ENCODE assay signal across 25 cellular contexts in the genomic region with DNA sequence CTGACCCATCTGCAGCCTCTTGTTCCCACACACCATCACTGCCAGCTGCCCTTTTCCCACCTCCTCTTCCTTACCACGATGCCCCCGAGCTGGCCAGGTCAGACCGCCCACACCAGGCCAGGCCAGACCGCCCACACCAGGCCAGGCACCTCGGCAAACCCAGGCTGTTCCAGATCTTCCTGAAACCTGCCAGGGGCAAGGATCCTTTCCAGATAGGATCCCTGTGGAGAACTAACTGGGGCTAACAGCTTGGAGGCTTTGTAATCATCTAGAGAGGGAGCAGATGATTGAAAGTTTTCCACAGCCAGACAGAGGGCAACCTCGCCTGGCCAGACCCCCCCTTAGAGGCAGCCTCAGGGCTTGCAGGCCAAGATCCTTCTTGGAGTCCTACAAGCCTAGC.
DNase-seq lines count a peak whose midpoint lies in the region; ATAC-seq and TF ChIP-seq lines count a peak whose summit lies in the region.
"Had no signal": no experiment of that assay in that cellular context is flagged by ENCODE, and none has a peak within 500 bp of the region (broad histone marks: within the 10 kb centered on the region; RNA-seq: fewer than 3 reads in every experiment).

No MANE protein-coding gene starts in this region.

- no peak overlapping the region for H2AFZ ChIP-seq in SK-N-SH (ENCODE audit: low read depth)
- H2AFZ ChIP-seq in neural progenitor cell (replicated peaks), result no peak overlapping the region

- no peak; the same call in none of the 2 replicates for TF ChIP-seq RAD21 in SK-N-SH (IDR thresholded peaks at IDR 0.05; ENCODE audit: low read length)

- no peaks in the 10 kb centered on the region for H3F3A ChIP-seq in SK-N-SH (replicated peaks; ENCODE audit: insufficient read depth)
- no peaks in the 10 kb centered on the region for H3F3A ChIP-seq in neural progenitor cell (ENCODE audit: low read depth)

- H3K4me1 ChIP-seq in SK-N-SH (ENCODE audit: control insufficient read depth in 1 of 2, insufficient read depth in 2 of 2, low read depth in 1 of 2, low read length in 1 of 2) (peaks cover 0 to 44% of the 10 kb centered on the region in 2 experiments; a peak in 2 of 4 replicates), esophagus muscularis mucosa (no peaks in the 10 kb centered on the region), vagina (no peaks in the 10 kb centered on the region), neural progenitor cell (no peaks in the 10 kb centered on the region)
- H3K4me1 ChIP-seq: BLaER1 treated with 17β-estradiol and CSF1 and Interleukin-3, amounts not matched to agents 10 nM and 100 nM; Caco-2 had no signal

- no peak overlapping the region for H3K27ac Mint-ChIP-seq in neural progenitor cell
- H3K27ac Mint-ChIP-seq: CD4-positive, alpha-beta memory T cell had no signal

- no peak for ATAC-seq in HG02642 (IDR thresholded peaks at IDR 0.05; ENCODE audit: poor library complexity, unreplicated experiment)

- TF ChIP-seq EP300 in SK-N-SH (IDR thresholded peaks at IDR 0.05; ENCODE audit: borderline replicate concordance in 1 of 2, low read depth in 1 of 2, low read length in 1 of 2) (peak in 1 of 2 experiments; percentile 87; a peak in 2 of 4 replicates), esophagus muscularis mucosa (IDR thresholded peaks at IDR 0.05) (no peak)

- intact Hi-C loops in esophagus muscularis mucosa (cut with DNase I) (no loop called here), vagina (cut with DNase I) (no loop called here)

- H3K4me1 Mint-ChIP-seq in neural progenitor cell, result peaks cover 19% of the 10 kb centered on the region
- H3K4me1 Mint-ChIP-seq: CD4-positive, alpha-beta memory T cell had no signal

- no peak overlapping the region for H3K4me3 Mint-ChIP-seq in neural progenitor cell
- H3K4me3 Mint-ChIP-seq: CD4-positive, alpha-beta memory T cell had no signal

- no peak overlapping the region for H3K4me3 ChIP-seq in SK-N-SH (ENCODE audit: low read depth in 2 of 2, low read length in 1 of 2)
- no peak overlapping the region for H3K4me3 ChIP-seq in esophagus muscularis mucosa
- no peak overlapping the region for H3K4me3 ChIP-seq in vagina
- H3K4me3 ChIP-seq in neural progenitor cell, result no peak overlapping the region
- H3K4me3 ChIP-seq: BLaER1 treated with 17β-estradiol and CSF1 and Interleukin-3, amounts not matched to agents 10 nM and 100 nM; SJCRH30 had no signal

- WGBS in SK-N-SH (ENCODE audit: low lambda C conversion rate), result 57% methylated on average over 6 of the region's 6 CpGs
- 81% methylated on average over 6 of the region's 6 CpGs for WGBS in esophagus muscularis mucosa

- H3K9ac ChIP-seq in SK-N-SH (no peak overlapping the region), neural progenitor cell (no peak overlapping the region)
- H3K9ac ChIP-seq: BLaER1 treated with 17β-estradiol and CSF1 and Interleukin-3, amounts not matched to agents 10 nM and 100 nM had no signal

- H3K36me3 ChIP-seq in SK-N-SH (replicated peaks in 1 of 2; ENCODE audit: control insufficient read depth in 1 of 2, insufficient read depth in 2 of 2, low read length in 1 of 2) (no peaks in the 10 kb centered on the region), esophagus muscularis mucosa (no peaks in the 10 kb centered on the region), vagina (no peaks in the 10 kb centered on the region), neural progenitor cell (no peaks in the 10 kb centered on the region)
- H3K36me3 ChIP-seq: BLaER1 treated with 17β-estradiol and CSF1 and Interleukin-3, amounts not matched to agents 10 nM and 100 nM; SJCRH30 had no signal

- H3K36me3 Mint-ChIP-seq in neural progenitor cell, result no peaks in the 10 kb centered on the region
- H3K36me3 Mint-ChIP-seq: CD4-positive, alpha-beta memory T cell had no signal

- peak; percentile 32 for DNase-seq in DMS 273 (lab: John Stamatoyannopoulos, UW; ENCODE audit: unreplicated experiment)
- DNase-seq in DMS 273 treated with DMSO at 0.1 percent for 48 hours (lab: John Stamatoyannopoulos, UW), result no peak
- DNase-seq in SK-N-SH, result peak; percentile 69
- peak; percentile 34 for DNase-seq in esophagus muscularis mucosa (ENCODE audit: extremely low spot score)
- DNase-seq in vagina (ENCODE audit: extremely low spot score in 2 of 2), result peak; percentile 54 to 85
- DNase-seq in neural progenitor cell (ENCODE audit: low spot score), result no peak
- DNase-seq in stimulated activated naive CD4-positive, alpha-beta T cell (lab: John Stamatoyannopoulos, UW), result no peak
- DNase-seq: ACHN; Caco-2; CD4-positive, alpha-beta memory T cell; DMS153; GDM1; GOT3; HCEC 1CT; Kasumi-1; NCI-H1417; NCI-H1694 treated with DMSO at 0.1 percent for 48 hours; NCI-H2081 treated with DMSO at 0.1 percent for 48 hours; NCI-H2227 treated with DMSO at 0.1 percent for 48 hours; NCI-H510A; NCI-H748 treated with DMSO at 0.1 percent for 48 hours; SJCRH30 had no signal

- H3K27me3 Mint-ChIP-seq in neural progenitor cell (ENCODE audit: insufficient read depth, low read depth), result peaks cover 23% of the 10 kb centered on the region
- H3K27me3 Mint-ChIP-seq: CD4-positive, alpha-beta memory T cell had no signal

- H3K9me2 ChIP-seq in SK-N-SH, result no peaks in the 10 kb centered on the region

- TF ChIP-seq POLR2A in esophagus muscularis mucosa (IDR thresholded peaks at IDR 0.05; ENCODE audit: low read depth) (no peak), vagina (IDR thresholded peaks at IDR 0.05) (no peak)

- H3K9me3 Mint-ChIP-seq in neural progenitor cell, result no peaks in the 10 kb centered on the region

- no peaks in the 10 kb centered on the region for H4K20me1 ChIP-seq in SK-N-SH (ENCODE audit: insufficient read depth)
- H4K20me1 ChIP-seq in neural progenitor cell (ENCODE audit: low read depth), result no peaks in the 10 kb centered on the region
- H4K20me1 ChIP-seq: BLaER1 treated with 17β-estradiol and CSF1 and Interleukin-3, amounts not matched to agents 10 nM and 100 nM had no signal

- H3K27me3 ChIP-seq in SK-N-SH (ENCODE audit: insufficient read depth) (no peaks in the 10 kb centered on the region), esophagus muscularis mucosa (no peaks in the 10 kb centered on the region), vagina (no peaks in the 10 kb centered on the region), neural progenitor cell (no peaks in the 10 kb centered on the region)
- H3K27me3 ChIP-seq: BLaER1 treated with 17β-estradiol and CSF1 and Interleukin-3, amounts not matched to agents 10 nM and 100 nM; SJCRH30 had no signal

- TF ChIP-seq CTCF in SK-N-SH (IDR thresholded peaks at IDR 0.05) (no peak), esophagus muscularis mucosa (IDR thresholded peaks at IDR 0.05) (no peak), vagina (IDR thresholded peaks at IDR 0.05) (no peak), neural progenitor cell (IDR thresholded peaks at IDR 0.05) (no peak)

- no peaks in the 10 kb centered on the region for H3K79me2 ChIP-seq in SK-N-SH (ENCODE audit: insufficient read depth)
- H3K79me2 ChIP-seq in neural progenitor cell (ENCODE audit: low read depth), result no peaks in the 10 kb centered on the region

- POLR2A ChIA-PET in SK-N-SH (lab: Yijun Ruan, JAX), result interaction anchor here (0.7 to 2.8 kb wide), 5 partner anchors 9 to 286 kb away, joined by 3 to 17 read pairs (median 4); no protein-coding TSS in a partner anchor

- H3K9me3 ChIP-seq in SK-N-SH (no peaks in the 10 kb centered on the region), esophagus muscularis mucosa (no peaks in the 10 kb centered on the region), vagina (no peaks in the 10 kb centered on the region), neural progenitor cell (ENCODE audit: low read depth) (no peaks in the 10 kb centered on the region)
- H3K9me3 ChIP-seq: Caco-2 had no signal

- peak overlapping the region in 1 of 2 experiments; percentile 99; a peak in 2 of 4 replicates for H3K27ac ChIP-seq in SK-N-SH (ENCODE audit: low read depth in 2 of 2, low read length in 1 of 2)
- H3K27ac ChIP-seq in esophagus muscularis mucosa (replicated peaks in 1 of 4), result no peak overlapping the region
- no peak overlapping the region for H3K27ac ChIP-seq in vagina
- no peak overlapping the region for H3K27ac ChIP-seq in neural progenitor cell
- H3K27ac ChIP-seq: 22Rv1; BLaER1 treated with 17β-estradiol and CSF1 and Interleukin-3, amounts not matched to agents 10 nM and 100 nM had no signal

- H3K4me2 ChIP-seq in SK-N-SH (no peak overlapping the region), neural progenitor cell (no peak overlapping the region)
- H3K4me2 ChIP-seq: BLaER1 treated with 17β-estradiol and CSF1 and Interleukin-3, amounts not matched to agents 10 nM and 100 nM had no signal

- CTCF ChIA-PET in SK-N-SH (lab: Yijun Ruan, JAX), result interaction anchor here (0.7 to 2.9 kb wide), 10 partner anchors 7 to 250 kb away, joined by 3 to 11 read pairs (median 4); no protein-coding TSS in a partner anchor

TF ChIP-seq in SK-N-SH, 30 proteins besides CTCF, POLR2A, EP300 and RAD21:
- TF ChIP-seq TAF1 (IDR thresholded peaks at IDR 0.05; ENCODE audit: borderline replicate concordance, low read depth, low read length) (no peak), CHD2 (IDR thresholded peaks at IDR 0.05; ENCODE audit: low read length, partially characterized antibody) (peak; percentile 56), GATA2 (CRISPR knock-in tag; IDR thresholded peaks at IDR 0.05) (peak; percentile 77), NRF1 (IDR thresholded peaks at IDR 0.05; ENCODE audit: low read depth, low read length) (no peak), ELF1 (IDR thresholded peaks at IDR 0.05) (no peak), GABPA (IDR thresholded peaks at IDR 0.05; ENCODE audit: low read depth) (no peak), FOXJ3 (CRISPR knock-in tag; IDR thresholded peaks at IDR 0.05) (peak; percentile 80; the same call in 1 of the 2 replicates), RCOR1 (IDR thresholded peaks at IDR 0.05; ENCODE audit: low read length) (peak; percentile 43)

Comparison
In these comparisons a context has a peak if more than half of its experiments do, and no peak if none do; other contexts are left out.
1. DNase-seq: peak in DMS 273 (single experiment), SK-N-SH (single experiment), esophagus muscularis mucosa (single experiment) and vagina (2 of 2); none in DMS 273 treated with DMSO at 0.1 percent for 48 hours (single experiment), neural progenitor cell (single experiment) and stimulated activated naive CD4-positive, alpha-beta T cell (0 of 6).